1 cellular context compared by ENCODE assay signal in the genomic region with DNA sequence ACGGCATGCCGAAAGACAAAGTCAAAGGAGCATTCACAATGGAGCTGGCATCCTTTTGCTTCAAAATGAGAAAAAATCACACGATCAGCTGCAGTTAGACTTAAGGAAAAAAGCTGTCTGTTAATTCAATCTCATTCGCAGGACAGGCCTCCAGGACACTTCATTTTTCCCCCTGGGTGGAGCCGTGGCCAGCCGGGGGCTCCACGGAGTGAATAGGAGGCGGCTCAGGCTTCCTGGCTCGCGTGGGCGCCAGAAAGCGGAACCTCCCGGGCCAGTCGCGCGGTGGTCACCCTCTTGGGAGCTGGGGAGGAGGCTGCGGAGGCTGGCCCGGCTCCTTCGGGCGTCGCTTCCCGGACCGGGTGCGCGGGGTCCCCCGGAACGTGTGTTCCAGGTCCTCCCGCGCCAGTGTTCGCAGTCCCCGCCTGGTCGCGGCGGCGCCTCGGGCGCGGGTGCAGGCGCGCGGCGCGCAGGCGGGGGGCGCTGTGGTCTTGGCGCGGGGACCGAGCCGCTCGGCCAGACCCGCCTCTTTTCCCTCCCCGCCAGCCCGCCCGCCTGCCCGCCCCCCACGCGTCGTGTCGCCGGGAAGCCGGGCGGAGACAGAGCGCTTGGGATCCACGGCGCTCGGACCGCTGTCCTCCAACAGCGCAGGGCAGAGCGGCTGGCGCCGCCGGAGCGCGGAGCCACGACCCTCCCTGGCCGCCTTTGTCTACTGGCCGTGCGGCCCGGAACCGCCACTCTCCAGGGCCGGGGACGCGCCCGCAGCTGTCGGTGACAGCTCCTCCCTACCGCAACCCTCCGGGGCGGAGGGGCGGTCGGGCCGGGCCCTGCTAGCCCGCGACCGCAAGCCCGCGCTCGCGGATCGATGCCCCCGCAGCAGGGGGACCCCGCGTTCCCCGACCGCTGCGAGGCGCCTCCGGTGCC.
TF ChIP-seq lines count a peak whose summit lies in the region.

A gene (plus strand): TSS at position 599 of the 921 bp plus-strand sequence. CDS start 264 bp downstream, at position 863.

TF ChIP-seq in HepG2, 621 proteins besides CTCF, POLR2A, EP300 and RAD21 (continued from another document and continues in another):
- TF ChIP-seq, protein P1, sequence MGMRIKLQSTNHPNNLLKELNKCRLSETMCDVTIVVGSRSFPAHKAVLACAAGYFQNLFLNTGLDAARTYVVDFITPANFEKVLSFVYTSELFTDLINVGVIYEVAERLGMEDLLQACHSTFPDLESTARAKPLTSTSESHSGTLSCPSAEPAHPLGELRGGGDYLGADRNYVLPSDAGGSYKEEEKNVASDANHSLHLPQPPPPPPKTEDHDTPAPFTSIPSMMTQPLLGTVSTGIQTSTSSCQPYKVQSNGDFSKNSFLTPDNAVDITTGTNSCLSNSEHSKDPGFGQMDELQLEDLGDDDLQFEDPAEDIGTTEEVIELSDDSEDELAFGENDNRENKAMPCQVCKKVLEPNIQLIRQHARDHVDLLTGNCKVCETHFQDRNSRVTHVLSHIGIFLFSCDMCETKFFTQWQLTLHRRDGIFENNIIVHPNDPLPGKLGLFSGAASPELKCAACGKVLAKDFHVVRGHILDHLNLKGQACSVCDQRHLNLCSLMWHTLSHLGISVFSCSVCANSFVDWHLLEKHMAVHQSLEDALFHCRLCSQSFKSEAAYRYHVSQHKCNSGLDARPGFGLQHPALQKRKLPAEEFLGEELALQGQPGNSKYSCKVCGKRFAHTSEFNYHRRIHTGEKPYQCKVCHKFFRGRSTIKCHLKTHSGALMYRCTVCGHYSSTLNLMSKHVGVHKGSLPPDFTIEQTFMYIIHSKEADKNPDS (CRISPR knock-in tag; IDR thresholded peaks at IDR 0.05), result no peak
- TF ChIP-seq KLF11 (CRISPR knock-in tag; IDR thresholded peaks at IDR 0.05), result no peak
- no peak for TF ChIP-seq ZNF883 (CRISPR knock-in tag; IDR thresholded peaks at IDR 0.05; ENCODE audit: not compliant biosample characterization)
- no peak for TF ChIP-seq ADNP (CRISPR knock-in tag; IDR thresholded peaks at IDR 0.05)
- no peak for TF ChIP-seq NFE2L2 (IDR thresholded peaks at IDR 0.05; ENCODE audit: low read length)
- no peak for TF ChIP-seq HMGA1 (CRISPR knock-in tag; conservative IDR thresholded peaks at IDR 0.05)
- no peak for TF ChIP-seq FOSL1 (CRISPR knock-in tag; IDR thresholded peaks at IDR 0.05; ENCODE audit: borderline replicate concordance)
- TF ChIP-seq SP1 (IDR thresholded peaks at IDR 0.05), result no peak
- TF ChIP-seq SP1 (CRISPR knock-in tag; IDR thresholded peaks at IDR 0.05), result peak; percentile 36; the same call in 1 of the 2 replicates
- TF ChIP-seq MIXL1 (CRISPR knock-in tag; IDR thresholded peaks at IDR 0.05), result no peak
- TF ChIP-seq ELF1 (CRISPR knock-in tag; IDR thresholded peaks at IDR 0.05), result 0 out of 2 replicates have a peak, but pooled peaks have one; percentile 13
- no peak for TF ChIP-seq GABPA (IDR thresholded peaks at IDR 0.05; ENCODE audit: low read depth, low read length)
- TF ChIP-seq GABPA (CRISPR knock-in tag; IDR thresholded peaks at IDR 0.05; ENCODE audit: low read depth), result no peak
- TF ChIP-seq ARNTL (CRISPR knock-in tag; IDR thresholded peaks at IDR 0.05), result no peak
- TF ChIP-seq, protein P2, sequence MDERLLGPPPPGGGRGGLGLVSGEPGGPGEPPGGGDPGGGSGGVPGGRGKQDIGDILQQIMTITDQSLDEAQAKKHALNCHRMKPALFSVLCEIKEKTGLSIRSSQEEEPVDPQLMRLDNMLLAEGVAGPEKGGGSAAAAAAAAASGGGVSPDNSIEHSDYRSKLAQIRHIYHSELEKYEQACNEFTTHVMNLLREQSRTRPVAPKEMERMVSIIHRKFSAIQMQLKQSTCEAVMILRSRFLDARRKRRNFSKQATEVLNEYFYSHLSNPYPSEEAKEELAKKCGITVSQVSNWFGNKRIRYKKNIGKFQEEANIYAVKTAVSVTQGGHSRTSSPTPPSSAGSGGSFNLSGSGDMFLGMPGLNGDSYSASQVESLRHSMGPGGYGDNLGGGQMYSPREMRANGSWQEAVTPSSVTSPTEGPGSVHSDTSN (CRISPR knock-in tag; IDR thresholded peaks at IDR 0.05), result no peak
- 0 out of 2 replicates have a peak, but pooled peaks have one; percentile 14 for TF ChIP-seq GATAD2A (CRISPR knock-in tag; IDR thresholded peaks at IDR 0.05)
- no peak for TF ChIP-seq ZFP36L1 (CRISPR knock-in tag; IDR thresholded peaks at IDR 0.05)
- TF ChIP-seq ZNF382 (CRISPR knock-in tag; IDR thresholded peaks at IDR 0.05; ENCODE audit: borderline replicate concordance), result no peak
- TF ChIP-seq, protein P3, sequence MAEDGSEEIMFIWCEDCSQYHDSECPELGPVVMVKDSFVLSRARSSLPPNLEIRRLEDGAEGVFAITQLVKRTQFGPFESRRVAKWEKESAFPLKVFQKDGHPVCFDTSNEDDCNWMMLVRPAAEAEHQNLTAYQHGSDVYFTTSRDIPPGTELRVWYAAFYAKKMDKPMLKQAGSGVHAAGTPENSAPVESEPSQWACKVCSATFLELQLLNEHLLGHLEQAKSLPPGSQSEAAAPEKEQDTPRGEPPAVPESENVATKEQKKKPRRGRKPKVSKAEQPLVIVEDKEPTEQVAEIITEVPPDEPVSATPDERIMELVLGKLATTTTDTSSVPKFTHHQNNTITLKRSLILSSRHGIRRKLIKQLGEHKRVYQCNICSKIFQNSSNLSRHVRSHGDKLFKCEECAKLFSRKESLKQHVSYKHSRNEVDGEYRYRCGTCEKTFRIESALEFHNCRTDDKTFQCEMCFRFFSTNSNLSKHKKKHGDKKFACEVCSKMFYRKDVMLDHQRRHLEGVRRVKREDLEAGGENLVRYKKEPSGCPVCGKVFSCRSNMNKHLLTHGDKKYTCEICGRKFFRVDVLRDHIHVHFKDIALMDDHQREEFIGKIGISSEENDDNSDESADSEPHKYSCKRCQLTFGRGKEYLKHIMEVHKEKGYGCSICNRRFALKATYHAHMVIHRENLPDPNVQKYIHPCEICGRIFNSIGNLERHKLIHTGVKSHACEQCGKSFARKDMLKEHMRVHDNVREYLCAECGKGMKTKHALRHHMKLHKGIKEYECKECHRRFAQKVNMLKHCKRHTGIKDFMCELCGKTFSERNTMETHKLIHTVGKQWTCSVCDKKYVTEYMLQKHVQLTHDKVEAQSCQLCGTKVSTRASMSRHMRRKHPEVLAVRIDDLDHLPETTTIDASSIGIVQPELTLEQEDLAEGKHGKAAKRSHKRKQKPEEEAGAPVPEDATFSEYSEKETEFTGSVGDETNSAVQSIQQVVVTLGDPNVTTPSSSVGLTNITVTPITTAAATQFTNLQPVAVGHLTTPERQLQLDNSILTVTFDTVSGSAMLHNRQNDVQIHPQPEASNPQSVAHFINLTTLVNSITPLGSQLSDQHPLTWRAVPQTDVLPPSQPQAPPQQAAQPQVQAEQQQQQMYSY (CRISPR knock-in tag; IDR thresholded peaks at IDR 0.05), result peak; percentile 73; the same call in 1 of the 2 replicates
- TF ChIP-seq KAT8 (CRISPR knock-in tag; IDR thresholded peaks at IDR 0.05), result no peak; the same call in 1 of the 2 replicates
- TF ChIP-seq ZNF550 (CRISPR knock-in tag; IDR thresholded peaks at IDR 0.05; ENCODE audit: borderline replicate concordance), result no peak
- TF ChIP-seq, protein P4, sequence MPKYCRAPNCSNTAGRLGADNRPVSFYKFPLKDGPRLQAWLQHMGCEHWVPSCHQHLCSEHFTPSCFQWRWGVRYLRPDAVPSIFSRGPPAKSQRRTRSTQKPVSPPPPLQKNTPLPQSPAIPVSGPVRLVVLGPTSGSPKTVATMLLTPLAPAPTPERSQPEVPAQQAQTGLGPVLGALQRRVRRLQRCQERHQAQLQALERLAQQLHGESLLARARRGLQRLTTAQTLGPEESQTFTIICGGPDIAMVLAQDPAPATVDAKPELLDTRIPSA (CRISPR knock-in tag; IDR thresholded peaks at IDR 0.05; ENCODE audit: borderline replicate concordance), result no peak
- TF ChIP-seq, protein P5, sequence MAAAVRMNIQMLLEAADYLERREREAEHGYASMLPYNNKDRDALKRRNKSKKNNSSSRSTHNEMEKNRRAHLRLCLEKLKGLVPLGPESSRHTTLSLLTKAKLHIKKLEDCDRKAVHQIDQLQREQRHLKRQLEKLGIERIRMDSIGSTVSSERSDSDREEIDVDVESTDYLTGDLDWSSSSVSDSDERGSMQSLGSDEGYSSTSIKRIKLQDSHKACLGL (CRISPR knock-in tag; IDR thresholded peaks at IDR 0.05), result peak; percentile 54; the same call in 1 of the 2 replicates
- TF ChIP-seq KDM4B (CRISPR knock-in tag; IDR thresholded peaks at IDR 0.05), result no peak
- no peak; the same call in 1 of the 2 replicates for TF ChIP-seq PITX1 (CRISPR knock-in tag; IDR thresholded peaks at IDR 0.05)
- TF ChIP-seq MXI1 (IDR thresholded peaks at IDR 0.05; ENCODE audit: borderline replicate concordance, low read depth, low read length), result no peak
- no peak for TF ChIP-seq HDAC2 (CRISPR knock-in tag; IDR thresholded peaks at IDR 0.05)
- TF ChIP-seq, protein P6, sequence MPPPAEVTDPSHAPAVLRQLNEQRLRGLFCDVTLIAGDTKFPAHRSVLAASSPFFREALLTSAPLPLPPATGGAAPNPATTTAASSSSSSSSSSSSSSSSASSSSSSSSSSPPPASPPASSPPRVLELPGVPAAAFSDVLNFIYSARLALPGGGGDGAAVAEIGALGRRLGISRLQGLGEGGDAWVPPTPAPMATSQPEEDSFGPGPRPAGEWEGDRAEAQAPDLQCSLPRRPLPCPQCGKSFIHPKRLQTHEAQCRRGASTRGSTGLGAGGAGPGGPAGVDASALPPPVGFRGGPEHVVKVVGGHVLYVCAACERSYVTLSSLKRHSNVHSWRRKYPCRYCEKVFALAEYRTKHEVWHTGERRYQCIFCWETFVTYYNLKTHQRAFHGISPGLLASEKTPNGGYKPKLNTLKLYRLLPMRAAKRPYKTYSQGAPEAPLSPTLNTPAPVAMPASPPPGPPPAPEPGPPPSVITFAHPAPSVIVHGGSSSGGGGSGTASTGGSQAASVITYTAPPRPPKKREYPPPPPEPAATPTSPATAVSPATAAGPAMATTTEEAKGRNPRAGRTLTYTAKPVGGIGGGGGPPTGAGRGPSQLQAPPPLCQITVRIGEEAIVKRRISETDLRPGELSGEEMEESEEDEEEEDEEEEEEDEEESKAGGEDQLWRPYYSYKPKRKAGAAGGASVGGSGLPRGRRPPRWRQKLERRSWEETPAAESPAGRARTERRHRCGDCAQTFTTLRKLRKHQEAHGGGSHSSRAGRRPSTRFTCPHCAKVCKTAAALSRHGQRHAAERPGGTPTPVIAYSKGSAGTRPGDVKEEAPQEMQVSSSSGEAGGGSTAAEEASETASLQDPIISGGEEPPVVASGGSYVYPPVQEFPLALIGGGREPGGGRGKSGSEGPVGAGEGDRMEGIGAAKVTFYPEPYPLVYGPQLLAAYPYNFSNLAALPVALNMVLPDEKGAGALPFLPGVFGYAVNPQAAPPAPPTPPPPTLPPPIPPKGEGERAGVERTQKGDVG (CRISPR knock-in tag; IDR thresholded peaks at IDR 0.05; ENCODE audit: borderline replicate concordance), result no peak
- TF ChIP-seq ZNF781 (CRISPR knock-in tag; IDR thresholded peaks at IDR 0.05; ENCODE audit: borderline replicate concordance, not compliant biosample characterization), result no peak
- no peak for TF ChIP-seq ZNF251 (CRISPR knock-in tag; IDR thresholded peaks at IDR 0.05)
- TF ChIP-seq, protein P7, sequence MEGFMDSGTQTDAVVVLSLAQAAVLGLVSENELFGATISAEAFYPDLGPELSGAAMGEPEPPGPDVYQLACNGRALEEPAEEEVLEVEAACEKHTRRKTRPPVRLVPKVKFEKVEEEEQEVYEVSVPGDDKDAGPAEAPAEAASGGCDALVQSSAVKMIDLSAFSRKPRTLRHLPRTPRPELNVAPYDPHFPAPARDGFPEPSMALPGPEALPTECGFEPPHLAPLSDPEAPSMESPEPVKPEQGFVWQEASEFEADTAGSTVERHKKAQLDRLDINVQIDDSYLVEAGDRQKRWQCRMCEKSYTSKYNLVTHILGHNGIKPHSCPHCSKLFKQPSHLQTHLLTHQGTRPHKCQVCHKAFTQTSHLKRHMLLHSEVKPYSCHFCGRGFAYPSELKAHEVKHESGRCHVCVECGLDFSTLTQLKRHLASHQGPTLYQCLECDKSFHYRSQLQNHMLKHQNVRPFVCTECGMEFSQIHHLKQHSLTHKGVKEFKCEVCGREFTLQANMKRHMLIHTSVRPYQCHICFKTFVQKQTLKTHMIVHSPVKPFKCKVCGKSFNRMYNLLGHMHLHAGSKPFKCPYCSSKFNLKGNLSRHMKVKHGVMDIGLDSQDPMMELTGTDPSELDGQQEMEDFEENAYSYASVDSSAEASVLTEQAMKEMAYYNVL (CRISPR knock-in tag; IDR thresholded peaks at IDR 0.05; ENCODE audit: borderline replicate concordance), result no peak
- no peak for TF ChIP-seq RFXAP (CRISPR knock-in tag; IDR thresholded peaks at IDR 0.05; ENCODE audit: borderline replicate concordance)
- TF ChIP-seq, protein P8, sequence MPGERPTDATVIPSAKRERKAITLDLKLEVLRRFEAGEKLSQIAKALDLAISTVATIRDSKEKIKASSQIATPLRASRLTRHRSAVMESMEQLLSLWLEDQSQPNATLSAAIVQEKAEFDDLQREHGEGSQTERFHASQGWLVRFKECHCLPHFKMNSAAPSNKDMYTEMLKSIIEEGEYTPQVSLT (CRISPR knock-in tag; IDR thresholded peaks at IDR 0.05; ENCODE audit: borderline replicate concordance, low read depth), result no peak
- TF ChIP-seq ZSCAN29 (CRISPR knock-in tag; conservative IDR thresholded peaks at IDR 0.05), result no peak; the same call in 1 of the 2 replicates
- TF ChIP-seq, protein P9, sequence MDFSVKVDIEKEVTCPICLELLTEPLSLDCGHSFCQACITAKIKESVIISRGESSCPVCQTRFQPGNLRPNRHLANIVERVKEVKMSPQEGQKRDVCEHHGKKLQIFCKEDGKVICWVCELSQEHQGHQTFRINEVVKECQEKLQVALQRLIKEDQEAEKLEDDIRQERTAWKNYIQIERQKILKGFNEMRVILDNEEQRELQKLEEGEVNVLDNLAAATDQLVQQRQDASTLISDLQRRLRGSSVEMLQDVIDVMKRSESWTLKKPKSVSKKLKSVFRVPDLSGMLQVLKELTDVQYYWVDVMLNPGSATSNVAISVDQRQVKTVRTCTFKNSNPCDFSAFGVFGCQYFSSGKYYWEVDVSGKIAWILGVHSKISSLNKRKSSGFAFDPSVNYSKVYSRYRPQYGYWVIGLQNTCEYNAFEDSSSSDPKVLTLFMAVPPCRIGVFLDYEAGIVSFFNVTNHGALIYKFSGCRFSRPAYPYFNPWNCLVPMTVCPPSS (IDR thresholded peaks at IDR 0.05), result no peak
- no peak for TF ChIP-seq CC2D1A (CRISPR knock-in tag; IDR thresholded peaks at IDR 0.05)
- no peak for TF ChIP-seq HCFC1 (IDR thresholded peaks at IDR 0.05; ENCODE audit: low read depth, low read length)
- no peak for TF ChIP-seq ZNF768 (CRISPR knock-in tag; IDR thresholded peaks at IDR 0.05)
- no peak for TF ChIP-seq RELA (CRISPR knock-in tag; IDR thresholded peaks at IDR 0.05)
- TF ChIP-seq, protein P10, sequence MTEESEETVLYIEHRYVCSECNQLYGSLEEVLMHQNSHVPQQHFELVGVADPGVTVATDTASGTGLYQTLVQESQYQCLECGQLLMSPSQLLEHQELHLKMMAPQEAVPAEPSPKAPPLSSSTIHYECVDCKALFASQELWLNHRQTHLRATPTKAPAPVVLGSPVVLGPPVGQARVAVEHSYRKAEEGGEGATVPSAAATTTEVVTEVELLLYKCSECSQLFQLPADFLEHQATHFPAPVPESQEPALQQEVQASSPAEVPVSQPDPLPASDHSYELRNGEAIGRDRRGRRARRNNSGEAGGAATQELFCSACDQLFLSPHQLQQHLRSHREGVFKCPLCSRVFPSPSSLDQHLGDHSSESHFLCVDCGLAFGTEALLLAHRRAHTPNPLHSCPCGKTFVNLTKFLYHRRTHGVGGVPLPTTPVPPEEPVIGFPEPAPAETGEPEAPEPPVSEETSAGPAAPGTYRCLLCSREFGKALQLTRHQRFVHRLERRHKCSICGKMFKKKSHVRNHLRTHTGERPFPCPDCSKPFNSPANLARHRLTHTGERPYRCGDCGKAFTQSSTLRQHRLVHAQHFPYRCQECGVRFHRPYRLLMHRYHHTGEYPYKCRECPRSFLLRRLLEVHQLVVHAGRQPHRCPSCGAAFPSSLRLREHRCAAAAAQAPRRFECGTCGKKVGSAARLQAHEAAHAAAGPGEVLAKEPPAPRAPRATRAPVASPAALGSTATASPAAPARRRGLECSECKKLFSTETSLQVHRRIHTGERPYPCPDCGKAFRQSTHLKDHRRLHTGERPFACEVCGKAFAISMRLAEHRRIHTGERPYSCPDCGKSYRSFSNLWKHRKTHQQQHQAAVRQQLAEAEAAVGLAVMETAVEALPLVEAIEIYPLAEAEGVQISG (CRISPR knock-in tag; IDR thresholded peaks at IDR 0.05), result peak; percentile 81
